ENCODE assay signal across 8 cellular contexts in genomic region chr19:15154002-15154612, GRCh38. TPM values are rescaled to one million over a fixed set of nuclear protein-coding genes. Genes with fewer than 3 reads are reported as not detected.
DNase-seq lines count a peak whose midpoint lies in the region; ATAC-seq and TF ChIP-seq lines count a peak whose summit lies in the region.

No MANE protein-coding gene starts in this region.

- H3K27ac ChIP-seq in HL-60 (replicated peaks) (no peak overlapping the region), body of pancreas (no peak overlapping the region)

- H3K36me3 Mint-ChIP-seq in Caco-2 (ENCODE audit: insufficient read depth, unreplicated experiment), result peaks cover 6% of the 10 kb centered on the region
- no peaks in the 10 kb centered on the region for H3K36me3 Mint-ChIP-seq in activated T-helper 2 cell treated with anti-CD3 and anti-CD28 coated beads, Interferon-gamma antibody, Interleukin-2, Interleukin-4, amounts not matched to agents 10 μg/mL and 5 μg/mL and 100 μg/mL, durations not matched to agents 14 hours and 24 hours and 36 hours (ENCODE audit: low read depth)

- no peaks in the 10 kb centered on the region for H3K4me1 Mint-ChIP-seq in Caco-2 (ENCODE audit: low read depth, unreplicated experiment)
- H3K4me1 Mint-ChIP-seq in activated T-helper 2 cell treated with anti-CD3 and anti-CD28 coated beads, Interferon-gamma antibody, Interleukin-2, Interleukin-4, amounts not matched to agents 10 μg/mL and 5 μg/mL and 100 μg/mL, durations not matched to agents 14 hours and 24 hours and 36 hours (ENCODE audit: low read depth), result no peaks in the 10 kb centered on the region

- H3K4me1 ChIP-seq in Caco-2 (no peaks in the 10 kb centered on the region), body of pancreas (no peaks in the 10 kb centered on the region)

- POLR2A ChIA-PET in Caco-2 (lab: Charles Lee), result no interaction called here

- TF ChIP-seq CTCF in Caco-2 (IDR thresholded peaks at IDR 0.05; ENCODE audit: insufficient read depth in 1 of 2, low read depth in 1 of 2, low read length in 1 of 2, severe bottlenecking in 1 of 2, unreplicated experiment in 1 of 2) (peak; percentile 56), HL-60 (IDR thresholded peaks at IDR 0.05; ENCODE audit: insufficient read depth, low read length) (peak; percentile 83), epithelial cell of esophagus (IDR thresholded peaks at IDR 0.05; ENCODE audit: insufficient read depth, low read depth, low read length, missing control alignments) (peak; percentile 77), body of pancreas (IDR thresholded peaks at IDR 0.05) (peak in 2 of 7 experiments; percentile 18)

- TF ChIP-seq POLR2A in body of pancreas (IDR thresholded peaks at IDR 0.05), result no peak

- H3K4me3 Mint-ChIP-seq in Caco-2 (ENCODE audit: unreplicated experiment), result no peak overlapping the region
- no peak overlapping the region for H3K4me3 Mint-ChIP-seq in activated T-helper 2 cell treated with anti-CD3 and anti-CD28 coated beads, Interferon-gamma antibody, Interleukin-2, Interleukin-4, amounts not matched to agents 10 μg/mL and 5 μg/mL and 100 μg/mL, durations not matched to agents 14 hours and 24 hours and 36 hours (ENCODE audit: low read depth)

- peak; percentile 68 for ATAC-seq in SK-N-SH treated with all-trans-retinoic acid at 6 μM for 48 hours
- no peak for ATAC-seq in body of pancreas
- no peak for ATAC-seq in GM19023 (IDR thresholded peaks at IDR 0.05; ENCODE audit: unreplicated experiment)

- no peaks in the 10 kb centered on the region for H3K36me3 ChIP-seq in Caco-2 (ENCODE audit: control insufficient read depth, insufficient read depth, low read length)
- no peaks in the 10 kb centered on the region for H3K36me3 ChIP-seq in body of pancreas (replicated peaks in 1 of 2; ENCODE audit: insufficient read depth in 1 of 2, low read depth in 2 of 2)

- H3K9me3 ChIP-seq in Caco-2, result 0 out of 2 replicates have a peak, but pooled peaks cover 7% of the 10 kb centered on the region
- H3K9me3 ChIP-seq in body of pancreas, result no peaks in the 10 kb centered on the region

- peak; percentile 44 to 58 for DNase-seq in Caco-2
- DNase-seq in HL-60 (ENCODE audit: low read depth in 1 of 2, low spot score in 1 of 2), result peak in 1 of 2 experiments; percentile 55
- DNase-seq in epithelial cell of esophagus (ENCODE audit: low read depth), result peak; percentile 66
- peak; percentile 33 for DNase-seq in renal cortical epithelial cell (ENCODE audit: low read depth)
- no peak for DNase-seq in activated T-helper 2 cell treated with anti-CD3 and anti-CD28 coated beads, Interferon-gamma antibody, Interleukin-2, Interleukin-4, amounts not matched to agents 10 μg/mL and 5 μg/mL and 100 μg/mL, durations not matched to agents 14 hours and 24 hours and 36 hours (ENCODE audit: low spot score)
- no peak for DNase-seq in body of pancreas

- H3K4me3 ChIP-seq in Caco-2 (ENCODE audit: low read depth, low read length) (no peak overlapping the region), HL-60 (replicated peaks; ENCODE audit: insufficient read depth, low read length) (no peak overlapping the region), epithelial cell of esophagus (ENCODE audit: low read length) (no peak overlapping the region), body of pancreas (no peak overlapping the region)

- intact Hi-C loops in Caco-2 (cut with micrococcal nuclease; ENCODE audit: unreplicated experiment), result no loop called here
- intact Hi-C loops in activated T-helper 2 cell treated with anti-CD3 and anti-CD28 coated beads, Interferon-gamma antibody, Interleukin-2, Interleukin-4, amounts not matched to agents 10 μg/mL and 5 μg/mL and 100 μg/mL, durations not matched to agents 14 hours and 24 hours and 36 hours (cut with micrococcal nuclease), result no loop called here
- intact Hi-C loops in body of pancreas (cut with DNase I), result loop anchor here (5.0 kb wide), 1 partner anchor 62 kb away; no protein-coding TSS in a partner anchor

- no TSS peak for BruUV-seq in Caco-2 (replicated peaks; lab: Mats Ljungman, UMichigan)

- H3K27ac Mint-ChIP-seq in Caco-2 (ENCODE audit: unreplicated experiment), result no peak overlapping the region
- no peak overlapping the region for H3K27ac Mint-ChIP-seq in activated T-helper 2 cell treated with anti-CD3 and anti-CD28 coated beads, Interferon-gamma antibody, Interleukin-2, Interleukin-4, amounts not matched to agents 10 μg/mL and 5 μg/mL and 100 μg/mL, durations not matched to agents 14 hours and 24 hours and 36 hours

- peaks cover 3% of the 10 kb centered on the region for H3K27me3 Mint-ChIP-seq in Caco-2 (ENCODE audit: insufficient read depth, unreplicated experiment)
- H3K27me3 Mint-ChIP-seq in activated T-helper 2 cell treated with anti-CD3 and anti-CD28 coated beads, Interferon-gamma antibody, Interleukin-2, Interleukin-4, amounts not matched to agents 10 μg/mL and 5 μg/mL and 100 μg/mL, durations not matched to agents 14 hours and 24 hours and 36 hours (ENCODE audit: low read depth), result no peaks in the 10 kb centered on the region

- 97% methylated on average over 3 of the region's 3 CpGs for WGBS in body of pancreas, 2 donors

- peaks cover 9% of the 10 kb centered on the region for H3K9me3 Mint-ChIP-seq in Caco-2 (ENCODE audit: unreplicated experiment)
- H3K9me3 Mint-ChIP-seq in activated T-helper 2 cell treated with anti-CD3 and anti-CD28 coated beads, Interferon-gamma antibody, Interleukin-2, Interleukin-4, amounts not matched to agents 10 μg/mL and 5 μg/mL and 100 μg/mL, durations not matched to agents 14 hours and 24 hours and 36 hours, result peaks cover 7% of the 10 kb centered on the region

- CTCF ChIA-PET in Caco-2 (lab: Charles Lee), result interaction anchor here (0.6 to 1.3 kb wide), 5 partner anchors 54 to 287 kb away, joined by 3 to 9 read pairs (median 3); partner anchors contain the start of gene AKAP8L

- no peaks in the 10 kb centered on the region for H3K27me3 ChIP-seq in Caco-2 (replicated peaks; ENCODE audit: control insufficient read depth, insufficient read depth, low read length)
- no peaks in the 10 kb centered on the region for H3K27me3 ChIP-seq in HL-60 (ENCODE audit: insufficient read depth, poor library complexity, severe bottlenecking)
- H3K27me3 ChIP-seq in body of pancreas, result no peaks in the 10 kb centered on the region

TF ChIP-seq in SK-N-SH treated with all-trans-retinoic acid at 6 μM for 48 hours, 23 proteins besides CTCF, POLR2A, EP300 and RAD21:
- TF ChIP-seq ARNTL (CRISPR knock-in tag; IDR thresholded peaks at IDR 0.05; ENCODE audit: borderline replicate concordance, low read depth) (no peak), ZNF70 (CRISPR knock-in tag; IDR thresholded peaks at IDR 0.05) (no peak)

RNA-seq across cellular contexts. Expression of gene NOTCH3, which starts 46.7 kb away (rescaled TPM):
- total RNA-seq in Caco-2 (2022), result 53.5 and 60.6 TPM in 2 replicates
- total RNA-seq in renal cortical epithelial cell, result 2.6 and 6.1 TPM in 2 replicates
- total RNA-seq in activated T-helper 2 cell treated with anti-CD3 and anti-CD28 coated beads, Interferon-gamma antibody, Interleukin-2, Interleukin-4, amounts not matched to agents 10 μg/mL and 5 μg/mL and 100 μg/mL, durations not matched to agents 14 hours and 24 hours and 36 hours, result not detected in 2 replicates
- total RNA-seq in body of pancreas, result 10 to 100 TPM; 20.2 to 33.9 TPM

RNA-seq across cellular contexts. Expression of gene SYDE1, which starts 46.9 kb away (rescaled TPM):
- total RNA-seq in Caco-2 (2022), result 4.0 and 4.4 TPM in 2 replicates
- 12.9 and 29.7 TPM in 2 replicates for total RNA-seq in renal cortical epithelial cell
- total RNA-seq in activated T-helper 2 cell treated with anti-CD3 and anti-CD28 coated beads, Interferon-gamma antibody, Interleukin-2, Interleukin-4, amounts not matched to agents 10 μg/mL and 5 μg/mL and 100 μg/mL, durations not matched to agents 14 hours and 24 hours and 36 hours, result 1.9 and 2.5 TPM in 2 replicates
- 1 to 10 TPM; 6.3 to 9.9 TPM for total RNA-seq in body of pancreas

Comparison
In these comparisons a context has a peak if more than half of its experiments do, and no peak if none do; other contexts are left out.
1. DNase-seq: peak in Caco-2 (2 of 2), epithelial cell of esophagus (single experiment) and renal cortical epithelial cell (single experiment); none in activated T-helper 2 cell treated with anti-CD3 and anti-CD28 coated beads, Interferon-gamma antibody, Interleukin-2, Interleukin-4, amounts not matched to agents 10 μg/mL and 5 μg/mL and 100 μg/mL, durations not matched to agents 14 hours and 24 hours and 36 hours (single experiment) and body of pancreas (0 of 4).